1 cellular context compared by ENCODE assay signal in the genomic region with DNA sequence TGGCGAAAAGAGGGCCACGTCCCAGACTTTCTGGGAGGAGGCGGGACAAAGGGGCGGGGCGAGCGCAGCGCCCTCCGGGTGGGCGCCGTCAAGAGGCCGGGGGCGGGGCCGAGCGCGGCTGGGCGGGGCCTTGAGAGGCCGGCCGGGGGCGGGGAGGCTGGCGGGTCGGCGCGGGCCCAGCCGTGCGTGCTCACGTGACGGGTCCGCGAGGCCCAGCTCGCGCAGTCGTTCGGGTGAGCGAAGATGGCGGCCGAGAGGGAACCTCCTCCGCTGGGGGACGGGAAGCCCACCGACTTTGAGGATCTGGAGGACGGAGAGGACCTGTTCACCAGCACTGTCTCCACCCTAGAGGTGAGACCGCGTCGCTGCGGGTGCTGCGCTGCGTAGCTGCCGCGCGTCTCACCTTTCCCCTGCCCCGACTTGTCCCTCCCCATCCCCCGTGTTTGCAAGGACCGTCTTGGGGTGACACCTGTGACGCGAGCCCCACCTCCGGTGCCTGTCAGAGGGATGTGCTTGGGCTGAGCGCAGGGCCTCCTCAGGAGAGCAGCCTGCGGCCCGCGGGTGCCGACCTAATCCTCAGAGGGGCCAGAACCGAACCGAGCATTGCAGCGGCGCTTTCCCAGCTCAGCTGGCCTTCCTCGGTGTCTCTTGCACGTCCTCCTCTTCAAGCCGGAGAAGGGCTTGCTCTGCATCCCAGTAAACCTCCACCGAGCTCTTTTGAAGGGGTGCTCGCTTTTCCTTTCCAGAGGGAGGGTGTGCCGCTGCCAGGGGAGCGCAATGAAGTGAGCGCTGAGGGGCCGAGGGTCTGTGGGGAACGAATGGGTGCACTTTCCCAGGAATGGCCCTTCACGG.
TF ChIP-seq lines count a peak whose summit lies in the region.

A gene with protein sequence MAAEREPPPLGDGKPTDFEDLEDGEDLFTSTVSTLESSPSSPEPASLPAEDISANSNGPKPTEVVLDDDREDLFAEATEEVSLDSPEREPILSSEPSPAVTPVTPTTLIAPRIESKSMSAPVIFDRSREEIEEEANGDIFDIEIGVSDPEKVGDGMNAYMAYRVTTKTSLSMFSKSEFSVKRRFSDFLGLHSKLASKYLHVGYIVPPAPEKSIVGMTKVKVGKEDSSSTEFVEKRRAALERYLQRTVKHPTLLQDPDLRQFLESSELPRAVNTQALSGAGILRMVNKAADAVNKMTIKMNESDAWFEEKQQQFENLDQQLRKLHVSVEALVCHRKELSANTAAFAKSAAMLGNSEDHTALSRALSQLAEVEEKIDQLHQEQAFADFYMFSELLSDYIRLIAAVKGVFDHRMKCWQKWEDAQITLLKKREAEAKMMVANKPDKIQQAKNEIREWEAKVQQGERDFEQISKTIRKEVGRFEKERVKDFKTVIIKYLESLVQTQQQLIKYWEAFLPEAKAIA (plus strand): TSS at position 220 of the 852 bp plus-strand sequence. CDS start 24 bp downstream, at position 244.

TF ChIP-seq in HEK293, 187 proteins besides CTCF, POLR2A, EP300 and RAD21 (continues in another document):
- TF ChIP-seq, protein P1, sequence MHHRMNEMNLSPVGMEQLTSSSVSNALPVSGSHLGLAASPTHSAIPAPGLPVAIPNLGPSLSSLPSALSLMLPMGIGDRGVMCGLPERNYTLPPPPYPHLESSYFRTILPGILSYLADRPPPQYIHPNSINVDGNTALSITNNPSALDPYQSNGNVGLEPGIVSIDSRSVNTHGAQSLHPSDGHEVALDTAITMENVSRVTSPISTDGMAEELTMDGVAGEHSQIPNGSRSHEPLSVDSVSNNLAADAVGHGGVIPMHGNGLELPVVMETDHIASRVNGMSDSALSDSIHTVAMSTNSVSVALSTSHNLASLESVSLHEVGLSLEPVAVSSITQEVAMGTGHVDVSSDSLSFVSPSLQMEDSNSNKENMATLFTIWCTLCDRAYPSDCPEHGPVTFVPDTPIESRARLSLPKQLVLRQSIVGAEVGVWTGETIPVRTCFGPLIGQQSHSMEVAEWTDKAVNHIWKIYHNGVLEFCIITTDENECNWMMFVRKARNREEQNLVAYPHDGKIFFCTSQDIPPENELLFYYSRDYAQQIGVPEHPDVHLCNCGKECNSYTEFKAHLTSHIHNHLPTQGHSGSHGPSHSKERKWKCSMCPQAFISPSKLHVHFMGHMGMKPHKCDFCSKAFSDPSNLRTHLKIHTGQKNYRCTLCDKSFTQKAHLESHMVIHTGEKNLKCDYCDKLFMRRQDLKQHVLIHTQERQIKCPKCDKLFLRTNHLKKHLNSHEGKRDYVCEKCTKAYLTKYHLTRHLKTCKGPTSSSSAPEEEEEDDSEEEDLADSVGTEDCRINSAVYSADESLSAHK (tag by site-specific recombination; IDR thresholded peaks at IDR 0.05) = peak; percentile 57; the same call in 1 of the 2 replicates
- TF ChIP-seq ZNF791 (tag by site-specific recombination; IDR thresholded peaks at IDR 0.05) = no peak
- peak; percentile 72; the same call in 1 of the 2 replicates for TF ChIP-seq KLF8 (tag by site-specific recombination; IDR thresholded peaks at IDR 0.05)
- TF ChIP-seq, protein P2, sequence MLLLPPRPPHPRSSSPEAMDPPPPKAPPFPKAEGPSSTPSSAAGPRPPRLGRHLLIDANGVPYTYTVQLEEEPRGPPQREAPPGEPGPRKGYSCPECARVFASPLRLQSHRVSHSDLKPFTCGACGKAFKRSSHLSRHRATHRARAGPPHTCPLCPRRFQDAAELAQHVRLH (tag by site-specific recombination; IDR thresholded peaks at IDR 0.05) = no peak
- TF ChIP-seq ZNF571 (tag by site-specific recombination; IDR thresholded peaks at IDR 0.05) = no peak
- no peak for TF ChIP-seq ZNF354C (tag by site-specific recombination; IDR thresholded peaks at IDR 0.05; ENCODE audit: borderline replicate concordance, low read depth)
- TF ChIP-seq, protein P3, sequence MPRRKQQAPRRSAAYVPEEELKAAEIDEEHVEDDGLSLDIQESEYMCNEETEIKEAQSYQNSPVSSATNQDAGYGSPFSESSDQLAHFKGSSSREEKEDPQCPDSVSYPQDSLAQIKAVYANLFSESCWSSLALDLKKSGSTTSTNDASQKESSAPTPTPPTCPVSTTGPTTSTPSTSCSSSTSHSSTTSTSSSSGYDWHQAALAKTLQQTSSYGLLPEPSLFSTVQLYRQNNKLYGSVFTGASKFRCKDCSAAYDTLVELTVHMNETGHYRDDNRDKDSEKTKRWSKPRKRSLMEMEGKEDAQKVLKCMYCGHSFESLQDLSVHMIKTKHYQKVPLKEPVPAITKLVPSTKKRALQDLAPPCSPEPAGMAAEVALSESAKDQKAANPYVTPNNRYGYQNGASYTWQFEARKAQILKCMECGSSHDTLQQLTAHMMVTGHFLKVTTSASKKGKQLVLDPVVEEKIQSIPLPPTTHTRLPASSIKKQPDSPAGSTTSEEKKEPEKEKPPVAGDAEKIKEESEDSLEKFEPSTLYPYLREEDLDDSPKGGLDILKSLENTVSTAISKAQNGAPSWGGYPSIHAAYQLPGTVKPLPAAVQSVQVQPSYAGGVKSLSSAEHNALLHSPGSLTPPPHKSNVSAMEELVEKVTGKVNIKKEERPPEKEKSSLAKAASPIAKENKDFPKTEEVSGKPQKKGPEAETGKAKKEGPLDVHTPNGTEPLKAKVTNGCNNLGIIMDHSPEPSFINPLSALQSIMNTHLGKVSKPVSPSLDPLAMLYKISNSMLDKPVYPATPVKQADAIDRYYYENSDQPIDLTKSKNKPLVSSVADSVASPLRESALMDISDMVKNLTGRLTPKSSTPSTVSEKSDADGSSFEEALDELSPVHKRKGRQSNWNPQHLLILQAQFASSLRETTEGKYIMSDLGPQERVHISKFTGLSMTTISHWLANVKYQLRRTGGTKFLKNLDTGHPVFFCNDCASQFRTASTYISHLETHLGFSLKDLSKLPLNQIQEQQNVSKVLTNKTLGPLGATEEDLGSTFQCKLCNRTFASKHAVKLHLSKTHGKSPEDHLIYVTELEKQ (tag by site-specific recombination; IDR thresholded peaks at IDR 0.05; ENCODE audit: borderline replicate concordance) = peak; percentile 37; the same call in 1 of the 2 replicates
- TF ChIP-seq, protein P4, sequence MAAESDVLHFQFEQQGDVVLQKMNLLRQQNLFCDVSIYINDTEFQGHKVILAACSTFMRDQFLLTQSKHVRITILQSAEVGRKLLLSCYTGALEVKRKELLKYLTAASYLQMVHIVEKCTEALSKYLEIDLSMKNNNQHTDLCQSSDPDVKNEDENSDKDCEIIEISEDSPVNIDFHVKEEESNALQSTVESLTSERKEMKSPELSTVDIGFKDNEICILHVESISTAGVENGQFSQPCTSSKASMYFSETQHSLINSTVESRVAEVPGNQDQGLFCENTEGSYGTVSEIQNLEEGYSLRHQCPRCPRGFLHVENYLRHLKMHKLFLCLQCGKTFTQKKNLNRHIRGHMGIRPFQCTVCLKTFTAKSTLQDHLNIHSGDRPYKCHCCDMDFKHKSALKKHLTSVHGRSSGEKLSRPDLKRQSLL (tag by site-specific recombination; IDR thresholded peaks at IDR 0.05) = no peak
- TF ChIP-seq GLIS1 (tag by site-specific recombination; IDR thresholded peaks at IDR 0.05) = no peak; the same call in 1 of the 2 replicates
- peak; percentile 88 for TF ChIP-seq ZNF24 (tag by site-specific recombination; IDR thresholded peaks at IDR 0.05)
- peak; percentile 86; the same call in 1 of the 2 replicates for TF ChIP-seq KLF10 (tag by site-specific recombination; IDR thresholded peaks at IDR 0.05)
- peak; percentile 61; the same call in 1 of the 2 replicates for TF ChIP-seq ZNF391 (tag by site-specific recombination; IDR thresholded peaks at IDR 0.05; ENCODE audit: borderline replicate concordance, low read depth)
- TF ChIP-seq ZFP69B (tag by site-specific recombination; IDR thresholded peaks at IDR 0.05) = peak; percentile 80
- no peak for TF ChIP-seq ZNF596 (tag by site-specific recombination; IDR thresholded peaks at IDR 0.05)
- TF ChIP-seq ZNF600 (tag by site-specific recombination; IDR thresholded peaks at IDR 0.05) = 0 out of 2 replicates have a peak, but pooled peaks have one; percentile 43
- no peak for TF ChIP-seq ZNF558 (tag by site-specific recombination; IDR thresholded peaks at IDR 0.05)
- peak; percentile 66 for TF ChIP-seq ZEB2 (tag by site-specific recombination; IDR thresholded peaks at IDR 0.05)
- no peak for TF ChIP-seq OVOL3 (tag by site-specific recombination; IDR thresholded peaks at IDR 0.05)
- peak; percentile 75 for TF ChIP-seq SP7 (tag by site-specific recombination; IDR thresholded peaks at IDR 0.05)
- TF ChIP-seq ZNF76 (tag by site-specific recombination; IDR thresholded peaks at IDR 0.05; ENCODE audit: borderline replicate concordance, low read depth) = peak; percentile 41; the same call in 1 of the 2 replicates
- TF ChIP-seq GLIS2 (tag by site-specific recombination; IDR thresholded peaks at IDR 0.05) = peak; percentile 48; the same call in 1 of the 2 replicates
- peak; percentile 74; the same call in 1 of the 2 replicates for TF ChIP-seq ZNF239 (tag by site-specific recombination; IDR thresholded peaks at IDR 0.05)
- peak; percentile 91 for TF ChIP-seq YY1 (tag by site-specific recombination; IDR thresholded peaks at IDR 0.05)
- peak; percentile 46; the same call in 1 of the 2 replicates for TF ChIP-seq ZFHX2 (tag by site-specific recombination; conservative IDR thresholded peaks at IDR 0.05)
- peak; percentile 72 for TF ChIP-seq ZBTB20 (tag by site-specific recombination; IDR thresholded peaks at IDR 0.05)
- TF ChIP-seq, protein P5, sequence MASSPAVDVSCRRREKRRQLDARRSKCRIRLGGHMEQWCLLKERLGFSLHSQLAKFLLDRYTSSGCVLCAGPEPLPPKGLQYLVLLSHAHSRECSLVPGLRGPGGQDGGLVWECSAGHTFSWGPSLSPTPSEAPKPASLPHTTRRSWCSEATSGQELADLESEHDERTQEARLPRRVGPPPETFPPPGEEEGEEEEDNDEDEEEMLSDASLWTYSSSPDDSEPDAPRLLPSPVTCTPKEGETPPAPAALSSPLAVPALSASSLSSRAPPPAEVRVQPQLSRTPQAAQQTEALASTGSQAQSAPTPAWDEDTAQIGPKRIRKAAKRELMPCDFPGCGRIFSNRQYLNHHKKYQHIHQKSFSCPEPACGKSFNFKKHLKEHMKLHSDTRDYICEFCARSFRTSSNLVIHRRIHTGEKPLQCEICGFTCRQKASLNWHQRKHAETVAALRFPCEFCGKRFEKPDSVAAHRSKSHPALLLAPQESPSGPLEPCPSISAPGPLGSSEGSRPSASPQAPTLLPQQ (tag by site-specific recombination; IDR thresholded peaks at IDR 0.05) = peak; percentile 90
- 0 out of 2 replicates have a peak, but pooled peaks have one; percentile 28 for TF ChIP-seq ZBTB17 (tag by site-specific recombination; IDR thresholded peaks at IDR 0.05)
- 0 out of 2 replicates have a peak, but pooled peaks have one; percentile 45 for TF ChIP-seq ZBTB48 (tag by site-specific recombination; IDR thresholded peaks at IDR 0.05)
- TF ChIP-seq ZNF335 (tag by site-specific recombination; conservative IDR thresholded peaks at IDR 0.05) = peak; percentile 93
- TF ChIP-seq, protein P6, sequence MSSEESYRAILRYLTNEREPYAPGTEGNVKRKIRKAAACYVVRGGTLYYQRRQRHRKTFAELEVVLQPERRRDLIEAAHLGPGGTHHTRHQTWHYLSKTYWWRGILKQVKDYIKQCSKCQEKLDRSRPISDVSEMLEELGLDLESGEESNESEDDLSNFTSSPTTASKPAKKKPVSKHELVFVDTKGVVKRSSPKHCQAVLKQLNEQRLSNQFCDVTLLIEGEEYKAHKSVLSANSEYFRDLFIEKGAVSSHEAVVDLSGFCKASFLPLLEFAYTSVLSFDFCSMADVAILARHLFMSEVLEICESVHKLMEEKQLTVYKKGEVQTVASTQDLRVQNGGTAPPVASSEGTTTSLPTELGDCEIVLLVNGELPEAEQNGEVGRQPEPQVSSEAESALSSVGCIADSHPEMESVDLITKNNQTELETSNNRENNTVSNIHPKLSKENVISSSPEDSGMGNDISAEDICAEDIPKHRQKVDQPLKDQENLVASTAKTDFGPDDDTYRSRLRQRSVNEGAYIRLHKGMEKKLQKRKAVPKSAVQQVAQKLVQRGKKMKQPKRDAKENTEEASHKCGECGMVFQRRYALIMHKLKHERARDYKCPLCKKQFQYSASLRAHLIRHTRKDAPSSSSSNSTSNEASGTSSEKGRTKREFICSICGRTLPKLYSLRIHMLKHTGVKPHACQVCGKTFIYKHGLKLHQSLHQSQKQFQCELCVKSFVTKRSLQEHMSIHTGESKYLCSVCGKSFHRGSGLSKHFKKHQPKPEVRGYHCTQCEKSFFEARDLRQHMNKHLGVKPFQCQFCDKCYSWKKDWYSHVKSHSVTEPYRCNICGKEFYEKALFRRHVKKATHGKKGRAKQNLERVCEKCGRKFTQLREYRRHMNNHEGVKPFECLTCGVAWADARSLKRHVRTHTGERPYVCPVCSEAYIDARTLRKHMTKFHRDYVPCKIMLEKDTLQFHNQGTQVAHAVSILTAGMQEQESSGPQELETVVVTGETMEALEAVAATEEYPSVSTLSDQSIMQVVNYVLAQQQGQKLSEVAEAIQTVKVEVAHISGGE (tag by site-specific recombination; conservative IDR thresholded peaks at IDR 0.05; ENCODE audit: low read depth) = peak; percentile 64
- 0 out of 2 replicates have a peak, but pooled peaks have one; percentile 21 for TF ChIP-seq GFI1B (tag by site-specific recombination; IDR thresholded peaks at IDR 0.05)
- no peak for TF ChIP-seq OSR2 (tag by site-specific recombination; IDR thresholded peaks at IDR 0.05)
- peak; percentile 92 for TF ChIP-seq KLF16 (tag by site-specific recombination; IDR thresholded peaks at IDR 0.05)
- peak; percentile 93 for TF ChIP-seq ZFP37 (tag by site-specific recombination; IDR thresholded peaks at IDR 0.05)
- no peak for TF ChIP-seq FEZF1 (tag by site-specific recombination; IDR thresholded peaks at IDR 0.05)
- TF ChIP-seq ZNF19 (tag by site-specific recombination; IDR thresholded peaks at IDR 0.05; ENCODE audit: low read depth) = no peak
- no peak for TF ChIP-seq ZNF837 (tag by site-specific recombination; IDR thresholded peaks at IDR 0.05)
- peak; percentile 97 for TF ChIP-seq SCRT2 (tag by site-specific recombination; IDR thresholded peaks at IDR 0.05)
- TF ChIP-seq, protein P7, sequence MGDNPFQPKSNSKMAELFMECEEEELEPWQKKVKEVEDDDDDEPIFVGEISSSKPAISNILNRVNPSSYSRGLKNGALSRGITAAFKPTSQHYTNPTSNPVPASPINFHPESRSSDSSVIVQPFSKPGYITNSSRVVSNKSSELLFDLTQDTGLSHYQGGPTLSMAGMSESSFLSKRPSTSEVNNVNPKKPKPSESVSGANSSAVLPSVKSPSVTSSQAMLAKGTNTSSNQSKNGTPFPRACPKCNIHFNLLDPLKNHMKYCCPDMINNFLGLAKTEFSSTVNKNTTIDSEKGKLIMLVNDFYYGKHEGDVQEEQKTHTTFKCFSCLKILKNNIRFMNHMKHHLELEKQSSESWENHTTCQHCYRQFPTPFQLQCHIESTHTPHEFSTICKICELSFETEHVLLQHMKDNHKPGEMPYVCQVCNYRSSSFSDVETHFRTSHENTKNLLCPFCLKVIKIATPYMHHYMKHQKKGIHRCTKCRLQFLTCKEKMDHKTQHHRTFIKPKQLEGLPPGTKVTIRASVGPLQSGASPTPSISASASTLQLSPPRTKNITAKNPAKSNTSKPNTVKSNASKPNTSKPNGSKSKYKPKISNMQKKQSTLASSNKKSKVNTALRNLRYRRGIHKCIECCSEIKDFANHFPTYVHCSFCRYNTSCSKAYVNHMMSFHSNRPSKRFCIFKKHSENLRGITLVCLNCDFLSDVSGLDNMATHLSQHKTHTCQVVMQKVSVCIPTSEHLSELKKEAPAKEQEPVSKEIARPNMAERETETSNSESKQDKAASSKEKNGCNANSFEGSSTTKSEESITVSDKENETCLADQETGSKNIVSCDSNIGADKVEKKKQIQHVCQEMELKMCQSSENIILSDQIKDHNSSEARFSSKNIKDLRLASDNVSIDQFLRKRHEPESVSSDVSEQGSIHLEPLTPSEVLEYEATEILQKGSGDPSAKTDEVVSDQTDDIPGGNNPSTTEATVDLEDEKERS (tag by site-specific recombination; IDR thresholded peaks at IDR 0.05) = 0 out of 2 replicates have a peak, but pooled peaks have one; percentile 50
- peak; percentile 92 for TF ChIP-seq ZNF629 (tag by site-specific recombination; IDR thresholded peaks at IDR 0.05)
